14 cellular contexts compared by ENCODE assay signal in the genomic region with DNA sequence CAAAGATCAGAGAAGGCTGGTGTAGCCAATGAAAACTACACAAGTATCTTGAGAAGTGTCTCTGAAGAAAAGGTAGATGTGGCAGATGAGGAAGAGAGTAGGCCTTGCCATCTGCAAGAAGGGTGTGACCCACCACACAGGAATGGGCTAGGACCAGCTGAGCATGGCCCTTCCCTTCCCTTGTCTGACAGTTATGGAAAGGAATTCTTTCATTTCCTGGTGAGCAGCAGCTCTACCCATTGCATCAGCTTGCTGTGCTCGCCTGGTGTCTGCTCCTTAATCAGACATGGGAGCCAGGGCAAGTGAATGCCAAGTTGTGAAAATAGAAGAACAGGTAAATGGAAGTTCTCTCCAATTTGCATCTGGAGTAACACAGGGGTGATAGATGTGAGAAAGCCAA.
A peak's percentile ranks its signal among the peaks of the same experiment; 100 is the strongest.
DNase-seq lines count a peak whose midpoint lies in the region; ATAC-seq, FAIRE-seq and TF ChIP-seq lines count a peak whose summit lies in the region.
"Had no signal": no experiment of that assay in that cellular context is flagged by ENCODE, and none has a peak within 500 bp of the region (broad histone marks: within the 10 kb centered on the region; RNA-seq: fewer than 3 reads in every experiment).

No MANE protein-coding gene starts in this region.

- H3K36me3 Mint-ChIP-seq in chondrocyte (ENCODE audit: low read depth), result peaks cover 2% of the 10 kb centered on the region

- H3K4me3 ChIP-seq in BJ (ENCODE audit: low read depth, low read length) (no peak overlapping the region), HepG2 (replicated peaks in 1 of 3; ENCODE audit: insufficient read depth in 1 of 3, low read depth in 2 of 3, low read length in 3 of 3) (no peak overlapping the region)

- H3K9me3 Mint-ChIP-seq in chondrocyte (ENCODE audit: low read depth), result no peaks in the 10 kb centered on the region
- H3K9me3 Mint-ChIP-seq: activated T-cell treated with anti-CD3 and anti-CD28 coated beads, Interleukin-2, amount 50 U/mL, for 72 hours had no signal

- H3K36me3 ChIP-seq in BJ (ENCODE audit: control insufficient read depth, insufficient read depth, low read length), result no peaks in the 10 kb centered on the region
- no peaks in the 10 kb centered on the region for H3K36me3 ChIP-seq in HepG2 (replicated peaks in 1 of 2; ENCODE audit: control insufficient read depth in 1 of 2, insufficient read depth in 2 of 2, low read length in 2 of 2)

- no peak overlapping the region for H3K4me2 ChIP-seq in HepG2 (ENCODE audit: low read depth, low read length)

- no peak for TF ChIP-seq POLR2A in HepG2 (IDR thresholded peaks at IDR 0.05; ENCODE audit: insufficient read depth in 1 of 2, low read depth in 2 of 2, low read length in 2 of 2)

- peak; percentile 63 for DNase-seq in BJ (ENCODE audit: low read depth)
- DNase-seq in LHCN-M2 (ENCODE audit: low read depth), result peak; percentile 78
- no peak for DNase-seq in chondrocyte (ENCODE audit: low spot score)
- DNase-seq in HepG2 (ENCODE audit: low spot score), result peak; percentile 12
- DNase-seq in cardiac septum (ENCODE audit: low spot score), result no peak
- DNase-seq in effector CD8-positive, alpha-beta T cell (lab: John Stamatoyannopoulos, UW), result no peak
- DNase-seq: activated T-cell treated with anti-CD3 and anti-CD28 coated beads, Interleukin-2, amount 50 U/mL, for 72 hours; NCI-H1417 treated with DMSO at 0.1 percent for 48 hours; nucleus accumbens; stimulated activated CD4-positive, alpha-beta T cell treated with anti-CD3 and anti-CD28 coated beads, Interleukin-4, amount 100 ng/mL, for 4 hours had no signal

- H3K4me3 Mint-ChIP-seq in chondrocyte (ENCODE audit: unreplicated experiment), result no peak overlapping the region
- H3K4me3 Mint-ChIP-seq: activated T-cell treated with anti-CD3 and anti-CD28 coated beads, Interleukin-2, amount 50 U/mL, for 72 hours had no signal

- no peak overlapping the region for H3K9ac ChIP-seq in HepG2 (ENCODE audit: insufficient read depth, low read depth, low read length)

- peaks cover 22% of the 10 kb centered on the region for H3K4me1 Mint-ChIP-seq in chondrocyte (ENCODE audit: low read depth)

- POLR2A ChIA-PET in BJ (lab: Charles Lee) (no interaction called here), HepG2 (lab: Yijun Ruan, JAX) (no interaction called here)

- ATAC-seq in HepG2 (no peak), HG03280 (IDR thresholded peaks at IDR 0.05; ENCODE audit: unreplicated experiment) (no peak), GM19035 (IDR thresholded peaks at IDR 0.05; ENCODE audit: unreplicated experiment) (no peak)
- ATAC-seq: activated T-cell treated with anti-CD3 and anti-CD28 coated beads, Interleukin-2, amount 50 U/mL, for 72 hours had no signal

- CTCF ChIA-PET in BJ (lab: Yijun Ruan, JAX), result interaction anchor here (0.7 to 1.5 kb wide), 3 partner anchors 8 to 129 kb away, joined by 4 to 5 read pairs (median 4); no protein-coding TSS in a partner anchor
- CTCF ChIA-PET in HepG2 (lab: Yijun Ruan, JAX; ENCODE audit: low intra/inter-chr PET ratio, low total read pairs), result no interaction called here

- TF ChIP-seq CTCF in BJ (IDR thresholded peaks at IDR 0.05; ENCODE audit: insufficient read depth, low read depth, low read length), result no peak
- no peak for TF ChIP-seq CTCF in chondrocyte (IDR thresholded peaks at IDR 0.05)
- TF ChIP-seq CTCF in HepG2 (CRISPR knock-in tag; IDR thresholded peaks at IDR 0.05), result no peak

- TF ChIP-seq RAD21 in HepG2 (CRISPR knock-in tag; IDR thresholded peaks at IDR 0.05), result no peak

- peaks cover under 1% of the 10 kb centered on the region for H3K4me1 ChIP-seq in HepG2 (ENCODE audit: insufficient read depth, low read length)

- H3K27me3 ChIP-seq in BJ (ENCODE audit: control insufficient read depth, insufficient read depth, low read length) (no peaks in the 10 kb centered on the region), HepG2 (ENCODE audit: control insufficient read depth in 1 of 2, insufficient read depth in 2 of 2, low read length in 2 of 2) (no peaks in the 10 kb centered on the region)

- peaks cover 8% of the 10 kb centered on the region for H3K27me3 Mint-ChIP-seq in chondrocyte (ENCODE audit: low read depth)

- H3K27ac ChIP-seq in HepG2 (ENCODE audit: extremely low read length, insufficient read depth, low read length), result no peak overlapping the region

- peak overlapping the region; percentile 82 for H3K27ac Mint-ChIP-seq in chondrocyte (ENCODE audit: unreplicated experiment)
- H3K27ac Mint-ChIP-seq: activated T-cell treated with anti-CD3 and anti-CD28 coated beads, Interleukin-2, amount 50 U/mL, for 72 hours had no signal

- intact Hi-C loops in HepG2 (cut with micrococcal nuclease; ENCODE audit: unreplicated experiment), result no loop called here
- intact Hi-C loops in cardiac septum (cut with DNase I), result loop anchor here (5.0 kb wide), 1 partner anchor 66 kb away; no protein-coding TSS in a partner anchor

- no peak overlapping the region for H2AFZ ChIP-seq in HepG2 (ENCODE audit: low read length)

- H4K20me1 ChIP-seq in HepG2 (ENCODE audit: insufficient read depth, low read length), result no peaks in the 10 kb centered on the region

- no peaks in the 10 kb centered on the region for H3K79me2 ChIP-seq in HepG2 (ENCODE audit: insufficient read depth, low read length)

- TF ChIP-seq EP300 in HepG2 (IDR thresholded peaks at IDR 0.05; ENCODE audit: low read depth in 2 of 2, low read length in 2 of 2) (no peak), HepG2 (CRISPR knock-in tag; IDR thresholded peaks at IDR 0.05; ENCODE audit: borderline replicate concordance) (no peak)

- in situ Hi-C loops in HepG2 (cut with HindIII; ENCODE audit: extremely low pct_ligation_motif_present, low pct_unique_long_range_greater_than_20kb), result no loop called here

- BruUV-seq in HepG2 (replicated peaks; lab: Mats Ljungman, UMichigan), result no TSS peak

- 41% methylated on average over 1 of the region's 1 CpG for WGBS in HepG2 (ENCODE audit: low lambda C conversion rate)

- H3K9me3 ChIP-seq in HepG2 (ENCODE audit: low read length), result no peaks in the 10 kb centered on the region

- FAIRE-seq in HepG2 (lab: Jason Lieb, UNC), result no peak
- FAIRE-seq: D721Med, TTC549 had no signal

TF ChIP-seq in HepG2, 621 proteins besides CTCF, POLR2A, EP300 and RAD21:
- TF ChIP-seq, protein P1, sequence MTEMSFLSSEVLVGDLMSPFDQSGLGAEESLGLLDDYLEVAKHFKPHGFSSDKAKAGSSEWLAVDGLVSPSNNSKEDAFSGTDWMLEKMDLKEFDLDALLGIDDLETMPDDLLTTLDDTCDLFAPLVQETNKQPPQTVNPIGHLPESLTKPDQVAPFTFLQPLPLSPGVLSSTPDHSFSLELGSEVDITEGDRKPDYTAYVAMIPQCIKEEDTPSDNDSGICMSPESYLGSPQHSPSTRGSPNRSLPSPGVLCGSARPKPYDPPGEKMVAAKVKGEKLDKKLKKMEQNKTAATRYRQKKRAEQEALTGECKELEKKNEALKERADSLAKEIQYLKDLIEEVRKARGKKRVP (CRISPR knock-in tag; IDR thresholded peaks at IDR 0.05), result peak in 1 of 2 experiments; percentile 71; a peak in 2 of 4 replicates
- no peak for TF ChIP-seq ASH2L (IDR thresholded peaks at IDR 0.05; ENCODE audit: insufficient read length, low read depth, low read length)
- TF ChIP-seq FOSL2 (CRISPR knock-in tag; IDR thresholded peaks at IDR 0.05), result peak; percentile 22; the same call in 1 of the 2 replicates

Comparison
In these comparisons a context has a peak if more than half of its experiments do, and no peak if none do; other contexts are left out.
1. DNase-seq: peak in BJ (single experiment), LHCN-M2 (single experiment) and HepG2 (single experiment); none in chondrocyte (single experiment), cardiac septum (single experiment) and effector CD8-positive, alpha-beta T cell (single experiment).